ENCODE assay signal across 26 cellular contexts in genomic region chr3:99232696-99233095, GRCh38.
"Had no signal": no experiment of that assay in that cellular context is flagged by ENCODE, and none has a peak within 500 bp of the region (broad histone marks: within the 10 kb centered on the region; RNA-seq: fewer than 3 reads in every experiment).

No MANE protein-coding gene starts in this region.

- H3K27ac Mint-ChIP-seq: activated CD4-positive, alpha-beta memory T cell treated with anti-CD3 and anti-CD28 coated beads for 36 hours; activated CD4-positive, alpha-beta T cell treated with anti-CD3 and anti-CD28 coated beads, Interleukin-2, amount 10 ng/mL, durations not matched to agents 7 days and 5 days; activated naive CD4-positive, alpha-beta T cell treated with anti-CD3 and anti-CD28 coated beads for 36 hours; activated naive CD8-positive, alpha-beta T cell; brain had no signal

- DNase-seq: activated CD4-positive, alpha-beta memory T cell treated with anti-CD3 and anti-CD28 coated beads for 36 hours; activated CD4-positive, alpha-beta T cell treated with anti-CD3 and anti-CD28 coated beads, Interleukin-2, amount 10 ng/mL, durations not matched to agents 7 days and 5 days; activated CD4-positive, CD25-positive, alpha-beta regulatory T cell; activated CD8-positive, alpha-beta memory T cell treated with anti-CD3 and anti-CD28 coated beads for 24 hours; activated gamma-delta T cell; activated naive CD4-positive, alpha-beta T cell treated with anti-CD3 and anti-CD28 coated beads for 36 hours; activated T-cell treated with anti-CD3 and anti-CD28 coated beads, Interleukin-2, amount 50 U/mL, for 4 hours; amygdala; Kasumi-1; MV-4-11; NCI-H1092 treated with DMSO at 0.1 percent for 48 hours; NCI-H1417 treated with DMSO at 0.1 percent for 48 hours; NCI-H1694 treated with DMSO at 0.1 percent for 48 hours; NCI-H2029 treated with DMSO at 0.1 percent for 48 hours; NCI-H510A treated with DMSO at 0.1 percent for 48 hours; NCI-H69; Peyer's patch; Right ventricle myocardium superior; SJCRH30; SK-N-SH; T-helper 1 cell had no signal

- H3K4me1 ChIP-seq: Peyer's patch, SJCRH30 had no signal

- H3K4me3 ChIP-seq: Peyer's patch, SJCRH30 had no signal

- H3K36me3 ChIP-seq: Peyer's patch, SJCRH30 had no signal

- H3K27me3 Mint-ChIP-seq: activated CD4-positive, alpha-beta memory T cell treated with anti-CD3 and anti-CD28 coated beads for 36 hours; activated CD4-positive, alpha-beta T cell treated with anti-CD3 and anti-CD28 coated beads, Interleukin-2, amount 10 ng/mL, durations not matched to agents 7 days and 5 days; activated naive CD8-positive, alpha-beta T cell; central memory CD8-positive, alpha-beta T cell had no signal

- H3K4me2 ChIP-seq: SK-N-SH had no signal

- H3K27ac ChIP-seq: Peyer's patch, RWPE1, SJCRH30, VCaP had no signal

- ATAC-seq: activated T-cell treated with anti-CD3 and anti-CD28 coated beads, Interleukin-2, amount 50 U/mL, for 4 hours had no signal

- H3K9ac ChIP-seq: SK-N-SH had no signal

- H3K4me1 Mint-ChIP-seq: activated CD4-positive, alpha-beta T cell treated with anti-CD3 and anti-CD28 coated beads, Interleukin-2, amount 10 ng/mL, durations not matched to agents 7 days and 5 days; brain; central memory CD8-positive, alpha-beta T cell had no signal

- H3K27me3 ChIP-seq: Peyer's patch, SJCRH30 had no signal

- H3K4me3 Mint-ChIP-seq: activated CD4-positive, alpha-beta memory T cell treated with anti-CD3 and anti-CD28 coated beads for 36 hours; activated CD4-positive, alpha-beta T cell treated with anti-CD3 and anti-CD28 coated beads, Interleukin-2, amount 10 ng/mL, durations not matched to agents 7 days and 5 days; activated naive CD4-positive, alpha-beta T cell treated with anti-CD3 and anti-CD28 coated beads for 36 hours; activated naive CD8-positive, alpha-beta T cell; activated T-cell treated with anti-CD3 and anti-CD28 coated beads, Interleukin-2, amount 50 U/mL, for 4 hours; brain; central memory CD8-positive, alpha-beta T cell had no signal

- H3K36me3 Mint-ChIP-seq: activated CD4-positive, alpha-beta memory T cell treated with anti-CD3 and anti-CD28 coated beads for 36 hours; activated naive CD8-positive, alpha-beta T cell; brain had no signal

- H3K9me3 ChIP-seq: Peyer's patch, SK-N-SH had no signal

- H3K9me3 Mint-ChIP-seq: activated CD4-positive, alpha-beta T cell treated with anti-CD3 and anti-CD28 coated beads, Interleukin-2, amount 10 ng/mL, durations not matched to agents 7 days and 5 days; brain had no signal
